32 cellular contexts compared by ENCODE assay signal in the genomic region with DNA sequence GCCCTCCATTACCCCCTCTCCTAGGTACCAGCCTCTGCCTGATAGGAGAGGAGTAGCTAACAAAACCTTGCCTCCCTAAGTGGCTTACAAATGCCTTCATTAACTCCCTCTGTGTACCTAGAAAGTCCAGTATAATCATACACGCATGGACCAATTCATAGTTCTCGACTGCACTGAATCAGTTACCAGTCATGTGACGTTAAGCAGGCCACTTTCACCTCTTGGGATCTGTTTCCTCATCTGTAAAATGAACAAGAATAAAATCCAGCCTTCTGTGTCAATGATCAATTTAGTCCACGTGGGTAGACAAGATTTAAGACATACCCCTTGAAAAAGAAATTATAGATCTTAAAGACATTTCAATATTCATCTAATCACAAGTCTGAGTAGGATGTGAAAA.
"Had no signal": no experiment of that assay in that cellular context is flagged by ENCODE, and none has a peak within 500 bp of the region (broad histone marks: within the 10 kb centered on the region; RNA-seq: fewer than 3 reads in every experiment).

No MANE protein-coding gene starts in this region.

- H3K27ac Mint-ChIP-seq: nephron progenitor cell; progenitor cell of endocrine pancreas; stimulated activated memory B cell treated with anti-CD40 and anti-IgM and Interleukin-4, amounts not matched to agents 10 μg/mL and 1 μg/mL and 100 μg/mL, for 72 hours; stimulated activated naive CD8-positive, alpha-beta T cell treated with anti-CD3 and anti-CD28 coated beads, Interleukin-15, Interleukin-2, amounts not matched to agents 100 ng/mL and 50 ng/mL, for 24 hours had no signal

- H3K9me3 ChIP-seq: neutrophil, ovary, psoas muscle, spleen, stomach, thoracic aorta, thyroid gland, tibial nerve, upper lobe of left lung, vagina had no signal

- H3K36me3 Mint-ChIP-seq: naive thymus-derived CD8-positive, alpha-beta T cell; natural killer cell treated with Interleukin-12 subunit alpha and Interleukin-12 subunit beta and Interleukin-15 and Interleukin-18, amount 100 ng/mL, for 72 hours; stimulated activated memory B cell treated with anti-CD40 and anti-IgM and Interleukin-4, amounts not matched to agents 10 μg/mL and 1 μg/mL and 100 μg/mL, for 72 hours had no signal

- FAIRE-seq: urothelium cell line had no signal

- H3K4me1 ChIP-seq: psoas muscle, spleen, thyroid gland, tibial nerve, upper lobe of left lung, vagina had no signal

- H3K27me3 ChIP-seq: ovary, spleen, stomach, thyroid gland, tibial nerve, upper lobe of left lung, vagina had no signal

- H3K27me3 Mint-ChIP-seq: stimulated activated memory B cell treated with anti-CD40 and anti-IgM and Interleukin-4, amounts not matched to agents 10 μg/mL and 1 μg/mL and 100 μg/mL, for 72 hours had no signal

- H3K36me3 ChIP-seq: neutrophil, ovary, spleen, stomach, thoracic aorta, thyroid gland, tibial nerve, upper lobe of left lung, vagina had no signal

- DNase-seq: naive thymus-derived CD8-positive, alpha-beta T cell; nephron progenitor cell; nucleus accumbens; ovary; posterior cingulate gyrus; psoas muscle; right cardiac atrium; spleen; stimulated activated CD4-positive, alpha-beta T cell treated with anti-CD3 and anti-CD28 coated beads, Interleukin-12 subunit alpha, Interleukin-12 subunit beta, amount 100 ng/mL, for 4 hours; stimulated activated CD4-positive, alpha-beta T cell treated with anti-CD3 and anti-CD28 coated beads, Interleukin-1b, Interleukin-23, amount 100 ng/mL, for 48 hours; stimulated activated CD4-positive, alpha-beta T cell treated with anti-CD3 and anti-CD28 coated beads, Interleukin-4, amount 100 ng/mL, for 1 hour; stimulated activated CD4-positive, alpha-beta T cell treated with anti-CD3 and anti-CD28 coated beads, Interleukin-4, amount 100 ng/mL, for 4 hours; stimulated activated CD8-positive, alpha-beta memory T cell treated with anti-CD3 and anti-CD28 coated beads, Interleukin-4, amount 100 ng/mL, for 48 hours; stimulated activated naive CD4-positive, alpha-beta T cell treated with Interleukin-2 at 50 U/mL for 16 hours; stomach; thyroid gland; trophoblast cell; upper lobe of left lung had no signal

- H3K9me3 Mint-ChIP-seq: naive thymus-derived CD8-positive, alpha-beta T cell; natural killer cell treated with Interleukin-12 subunit alpha and Interleukin-12 subunit beta and Interleukin-15 and Interleukin-18, amount 100 ng/mL, for 72 hours; nephron progenitor cell; neural crest cell; stimulated activated memory B cell treated with anti-CD40 and anti-IgM and Interleukin-4, amounts not matched to agents 10 μg/mL and 1 μg/mL and 100 μg/mL, for 72 hours; stimulated activated naive CD8-positive, alpha-beta T cell treated with anti-CD3 and anti-CD28 coated beads, Interleukin-15, Interleukin-2, amounts not matched to agents 100 ng/mL and 50 ng/mL, for 24 hours had no signal

- H3K27ac ChIP-seq: neutrophil, ovary, parathyroid adenoma, psoas muscle, skin epidermis, spleen, stomach, thoracic aorta, thyroid gland, tibial nerve, upper lobe of left lung, vagina had no signal

- H3K4me3 ChIP-seq: ovary, psoas muscle, skin epidermis, smooth muscle cell, spleen, stomach, thoracic aorta, thyroid gland, tibial nerve, upper lobe of left lung, vagina had no signal

- H3K4me3 Mint-ChIP-seq: naive thymus-derived CD8-positive, alpha-beta T cell; natural killer cell treated with Interleukin-12 subunit alpha and Interleukin-12 subunit beta and Interleukin-15 and Interleukin-18, amount 100 ng/mL, for 72 hours; nephron progenitor cell; neural crest cell; stimulated activated memory B cell treated with anti-CD40 and anti-IgM and Interleukin-4, amounts not matched to agents 10 μg/mL and 1 μg/mL and 100 μg/mL, for 72 hours; stimulated activated naive CD8-positive, alpha-beta T cell treated with anti-CD3 and anti-CD28 coated beads, Interleukin-15, Interleukin-2, amounts not matched to agents 100 ng/mL and 50 ng/mL, for 24 hours had no signal

- ATAC-seq: naive thymus-derived CD8-positive, alpha-beta T cell; natural killer cell treated with Interleukin-12 subunit alpha and Interleukin-12 subunit beta and Interleukin-15 and Interleukin-18, amount 100 ng/mL, for 72 hours; psoas muscle; right cardiac atrium; sciatic nerve; stimulated activated memory B cell treated with anti-CD40 and anti-IgM and Interleukin-4, amounts not matched to agents 10 μg/mL and 1 μg/mL and 100 μg/mL, for 72 hours had no signal

- H3K4me1 Mint-ChIP-seq: naive thymus-derived CD8-positive, alpha-beta T cell; nephron progenitor cell; neural crest cell had no signal
